14 cellular contexts compared by ENCODE assay signal in genomic region chr19:41530184-41530534, GRCh38. TPM values are rescaled to one million over a fixed set of nuclear protein-coding genes. Genes with fewer than 3 reads are reported as not detected.
DNase-seq lines count a peak whose midpoint lies in the region; ATAC-seq and TF ChIP-seq lines count a peak whose summit lies in the region.
"Had no signal": no experiment of that assay in that cellular context is flagged by ENCODE, and none has a peak within 500 bp of the region (broad histone marks: within the 10 kb centered on the region; RNA-seq: fewer than 3 reads in every experiment).

No MANE protein-coding gene starts in this region.

- H2BK12ac ChIP-seq in H9 (ENCODE audit: insufficient read length, low read depth, low read length): no peak overlapping the region

- no peak overlapping the region for H2BK120ac ChIP-seq in H9 (ENCODE audit: low read depth, low read length, poor library complexity, severe bottlenecking)

- no peak overlapping the region for H3K56ac ChIP-seq in H9 (ENCODE audit: insufficient read length, low read depth, low read length)

- no peak overlapping the region for H3K14ac ChIP-seq in H9 (ENCODE audit: insufficient read depth, low read length)

- no peaks in the 10 kb centered on the region for H3K79me2 ChIP-seq in H9 (ENCODE audit: insufficient read depth, low read length)
- H3K79me2 ChIP-seq: hepatocyte had no signal

- no peak overlapping the region for H3K18ac ChIP-seq in H9 (ENCODE audit: insufficient read length, low read depth, low read length)

- peak overlapping the region; percentile 38 for H3K27ac Mint-ChIP-seq in activated naive CD4-positive, alpha-beta T cell treated with anti-CD3 and anti-CD28 coated beads for 36 hours
- peak overlapping the region; percentile 32 for H3K27ac Mint-ChIP-seq in activated CD8-positive, alpha-beta T cell treated with anti-CD3 and anti-CD28 coated beads for 36 hours
- H3K27ac Mint-ChIP-seq in H9: no peak overlapping the region

- H3T11ph ChIP-seq in H9 (ENCODE audit: low read length): no peak overlapping the region

- H3K9me3 Mint-ChIP-seq in activated naive CD4-positive, alpha-beta T cell treated with anti-CD3 and anti-CD28 coated beads for 36 hours: peaks cover 28% of the 10 kb centered on the region
- H3K9me3 Mint-ChIP-seq in activated CD8-positive, alpha-beta T cell treated with anti-CD3 and anti-CD28 coated beads for 36 hours: peaks cover 22% of the 10 kb centered on the region
- peaks cover 78 to 89% of the 10 kb centered on the region in 2 experiments for H3K9me3 Mint-ChIP-seq in H9

- no peak overlapping the region for H3K4me3 Mint-ChIP-seq in activated naive CD4-positive, alpha-beta T cell treated with anti-CD3 and anti-CD28 coated beads for 36 hours
- H3K4me3 Mint-ChIP-seq in activated CD8-positive, alpha-beta T cell treated with anti-CD3 and anti-CD28 coated beads for 36 hours: peak overlapping the region; percentile 15
- H3K4me3 Mint-ChIP-seq in H9: no peak overlapping the region

- no peaks in the 10 kb centered on the region for H3K79me1 ChIP-seq in H9 (ENCODE audit: insufficient read depth, low read depth, low read length, poor library complexity, severe bottlenecking)

- no peak overlapping the region for H4K91ac ChIP-seq in H9 (ENCODE audit: insufficient read length, low read depth, low read length)

- H2AFZ ChIP-seq in H9 (ENCODE audit: low read length): no peak overlapping the region
- H2AFZ ChIP-seq: hepatocyte had no signal

- H3K36me3 Mint-ChIP-seq in activated naive CD4-positive, alpha-beta T cell treated with anti-CD3 and anti-CD28 coated beads for 36 hours (ENCODE audit: low read depth): peaks cover 17% of the 10 kb centered on the region
- H3K36me3 Mint-ChIP-seq in activated CD8-positive, alpha-beta T cell treated with anti-CD3 and anti-CD28 coated beads for 36 hours (ENCODE audit: low read depth): peaks cover 9% of the 10 kb centered on the region
- H3K36me3 Mint-ChIP-seq in H9 (ENCODE audit: insufficient read depth in 1 of 3, low read depth in 3 of 3): peaks cover 0 to 19% (median 0%) of the 10 kb centered on the region in 3 experiments; a peak in 3 of 7 replicates

- H3K27me3 Mint-ChIP-seq in activated naive CD4-positive, alpha-beta T cell treated with anti-CD3 and anti-CD28 coated beads for 36 hours (ENCODE audit: low read depth): no peaks in the 10 kb centered on the region
- H3K27me3 Mint-ChIP-seq in activated CD8-positive, alpha-beta T cell treated with anti-CD3 and anti-CD28 coated beads for 36 hours: peaks cover 33% of the 10 kb centered on the region
- H3K27me3 Mint-ChIP-seq in H9 (ENCODE audit: low read depth): peaks cover 4% of the 10 kb centered on the region

- no peak overlapping the region for H2BK5ac ChIP-seq in H9 (ENCODE audit: insufficient read length, low read length)

- no peak overlapping the region for H2BK15ac ChIP-seq in H9 (ENCODE audit: low read depth, low read length)

- intact Hi-C loops in activated naive CD4-positive, alpha-beta T cell treated with anti-CD3 and anti-CD28 coated beads for 36 hours (cut with micrococcal nuclease): loop anchor here (5.0 kb wide), 1 partner anchor 268 kb away; the partner anchor contains the start of gene HNRNPUL1
- intact Hi-C loops in activated CD8-positive, alpha-beta T cell treated with anti-CD3 and anti-CD28 coated beads for 36 hours (cut with micrococcal nuclease): no loop called here
- intact Hi-C loops in left lung (cut with DNase I): loop anchor here (10.0 kb wide), 2 partner anchors 75 to 85 kb away; partner anchors contain the start of gene ERICH4 (in 1 of the 2)

- CTCF ChIA-PET in activated naive CD4-positive, alpha-beta T cell treated with anti-CD3 and anti-CD28 coated beads for 36 hours (lab: Charles Lee): interaction anchor here (0.8 to 3.2 kb wide), 2 partner anchors 33 to 81 kb away, joined by 3 to 16 read pairs; no protein-coding TSS in a partner anchor
- CTCF ChIA-PET in activated CD8-positive, alpha-beta T cell treated with anti-CD3 and anti-CD28 coated beads for 36 hours (lab: Charles Lee): interaction anchor here (1.2 to 3.3 kb wide), 5 partner anchors 12 to 81 kb away, joined by 3 to 19 read pairs (median 5); no protein-coding TSS in a partner anchor

- H3K23me2 ChIP-seq in H9 (ENCODE audit: insufficient read length, low read depth, low read length, poor library complexity, severe bottlenecking): no peaks in the 10 kb centered on the region

- no CpG with 5 or more reads among the region's 4 CpGs for WGBS in H9 (ENCODE audit: extremely low coverage, insufficient read length, low lambda C conversion rate)

- no peak overlapping the region for H4K5ac ChIP-seq in H9 (ENCODE audit: insufficient read length, low read depth, low read length)

- no peaks in the 10 kb centered on the region for H4K20me1 ChIP-seq in H9 (ENCODE audit: control insufficient read depth, insufficient read depth, insufficient read length)

- no peak overlapping the region for H2AK5ac ChIP-seq in H9 (ENCODE audit: insufficient read length, low read length)

- H3K9ac ChIP-seq in H9 (ENCODE audit: extremely low read depth, insufficient read length, low read length): no peak overlapping the region

- H3K4me1 ChIP-seq in left lung (peaks cover 5 to 73% of the 10 kb centered on the region in 2 donors), H9 (ENCODE audit: insufficient read depth, low read length) (no peaks in the 10 kb centered on the region)

- peaks cover 0 to 3% of the 10 kb centered on the region in 2 donors for H3K9me3 ChIP-seq in left lung
- H3K9me3 ChIP-seq in H9 (ENCODE audit: control insufficient read depth, low read depth, low read length): peaks cover 12% of the 10 kb centered on the region

- H3K27ac ChIP-seq in left lung: peak overlapping the region; percentile 86 to 98
- peak overlapping the region; percentile 60 for H3K27ac ChIP-seq in substantia nigra (ENCODE audit: low read depth, low read length, poor library complexity, severe bottlenecking)
- H3K27ac ChIP-seq in H9 (ENCODE audit: insufficient read length, low read depth, low read length): no peak overlapping the region
- H3K27ac ChIP-seq: hepatocyte had no signal

- no peak overlapping the region for H2BK20ac ChIP-seq in H9 (ENCODE audit: low read depth, low read length, poor library complexity, severe bottlenecking)

- no peak for TF ChIP-seq CTCF in activated CD8-positive, alpha-beta T cell treated with anti-CD3 and anti-CD28 coated beads for 36 hours (IDR thresholded peaks at IDR 0.05)
- TF ChIP-seq CTCF in left lung (IDR thresholded peaks at IDR 0.05) (no peak), H9 (conservative IDR thresholded peaks at IDR 0.05) (no peak)

- peaks cover 42% of the 10 kb centered on the region for H3K4me1 Mint-ChIP-seq in activated naive CD4-positive, alpha-beta T cell treated with anti-CD3 and anti-CD28 coated beads for 36 hours (ENCODE audit: low read depth)
- peaks cover 59% of the 10 kb centered on the region for H3K4me1 Mint-ChIP-seq in activated CD8-positive, alpha-beta T cell treated with anti-CD3 and anti-CD28 coated beads for 36 hours (ENCODE audit: low read depth)
- no peaks in the 10 kb centered on the region for H3K4me1 Mint-ChIP-seq in H9

- peaks cover 8 to 16% of the 10 kb centered on the region in 2 donors for H3K27me3 ChIP-seq in left lung
- no peaks in the 10 kb centered on the region for H3K27me3 ChIP-seq in H9 (ENCODE audit: insufficient read depth, low read length)
- H3K27me3 ChIP-seq: hepatocyte had no signal

- H3K4me2 ChIP-seq in H9 (ENCODE audit: insufficient read depth, insufficient read length, low read length): no peak overlapping the region
- H3K4me2 ChIP-seq: hepatocyte had no signal

- no peak overlapping the region for H4K8ac ChIP-seq in H9 (replicated peaks; ENCODE audit: insufficient read length, low read depth, low read length)

- POLR2A ChIA-PET in activated CD8-positive, alpha-beta T cell treated with anti-CD3 and anti-CD28 coated beads for 36 hours (lab: Charles Lee): interaction anchor here (0.6 to 2.2 kb wide), 4 partner anchors 16 to 179 kb away, joined by 3 to 9 read pairs (median 4); no protein-coding TSS in a partner anchor

- DNase-seq in activated naive CD4-positive, alpha-beta T cell treated with anti-CD3 and anti-CD28 coated beads for 36 hours: no peak
- DNase-seq in activated naive CD4-positive, alpha-beta T cell treated with Interleukin-2 at 50 U/mL for 16 hours: no peak
- DNase-seq in activated CD8-positive, alpha-beta T cell treated with anti-CD3 and anti-CD28 coated beads for 36 hours: no peak
- DNase-seq in left lung (no peak), substantia nigra (lab: John Stamatoyannopoulos, UW) (no peak), H9 (no peak), NCI-H2196 treated with DMSO at 0.1 percent for 48 hours (lab: John Stamatoyannopoulos, UW; ENCODE audit: unreplicated experiment) (no peak)
- DNase-seq: DND-41; SHP77 treated with DMSO at 0.1 percent for 48 hours; stimulated activated CD4-positive, alpha-beta T cell treated with anti-CD3 and anti-CD28 coated beads, Interleukin-15, amount 100 ng/mL, for 24 hours had no signal

- H3K4ac ChIP-seq in H9 (ENCODE audit: low read depth, low read length): no peak overlapping the region

- H3K4me3 ChIP-seq in left lung: peak overlapping the region in 1 of 2 donors; percentile 27
- H3K4me3 ChIP-seq: hepatocyte, lung had no signal

- no peak for ATAC-seq in activated CD8-positive, alpha-beta T cell treated with anti-CD3 and anti-CD28 coated beads for 36 hours
- ATAC-seq in left lung: no peak
- ATAC-seq in GM18867 (IDR thresholded peaks at IDR 0.05; ENCODE audit: unreplicated experiment): no peak

- no peak overlapping the region for H3K23ac ChIP-seq in H9 (ENCODE audit: insufficient read length, low read depth, low read length)

- H3K36me3 ChIP-seq in left lung: no peaks in the 10 kb centered on the region

RNA-seq across cellular contexts. Expression of gene CEACAM21, which starts 45.8 kb away (rescaled TPM):
- 10 to 100 TPM; 32.2 to 33.6 TPM for total RNA-seq in activated naive CD4-positive, alpha-beta T cell treated with anti-CD3 and anti-CD28 coated beads for 36 hours
- 10 to 100 TPM; 17.7 to 19.8 TPM for total RNA-seq in activated CD8-positive, alpha-beta T cell treated with anti-CD3 and anti-CD28 coated beads for 36 hours
- total RNA-seq in left lung (1 to 10 TPM; 4.8 to 6.3 TPM), H9 (2021) (not detected in 2 replicates)
- total RNA-seq: epithelial cell of proximal tubule had no signal

Comparison
In these comparisons a context has a peak if more than half of its experiments do, and no peak if none do; other contexts are left out.
1. H3K27ac Mint-ChIP-seq: peak in activated naive CD4-positive, alpha-beta T cell treated with anti-CD3 and anti-CD28 coated beads for 36 hours (single experiment) and activated CD8-positive, alpha-beta T cell treated with anti-CD3 and anti-CD28 coated beads for 36 hours (single experiment); none in H9 (0 of 3).